1 cellular context compared by ENCODE assay signal in genomic region chr2:3956892-3957291, GRCh38.
TF ChIP-seq lines count a peak whose summit lies in the region.

No MANE protein-coding gene starts in this region.

TF ChIP-seq in HepG2, 621 proteins besides CTCF, POLR2A, EP300 and RAD21 (continued from another document):
- TF ChIP-seq MLXIP (CRISPR knock-in tag; IDR thresholded peaks at IDR 0.05; ENCODE audit: borderline replicate concordance) (no peak), MIER3 (CRISPR knock-in tag; IDR thresholded peaks at IDR 0.05; ENCODE audit: borderline replicate concordance) (no peak), SOX13 (IDR thresholded peaks at IDR 0.05) (no peak), SOX13 (CRISPR knock-in tag; conservative IDR thresholded peaks at IDR 0.05 in 1 of 2, IDR thresholded peaks at IDR 0.05 in 1 of 2) (no peak), RBFOX2 (IDR thresholded peaks at IDR 0.05; ENCODE audit: low read depth, low read length) (no peak)
- TF ChIP-seq, protein P1, sequence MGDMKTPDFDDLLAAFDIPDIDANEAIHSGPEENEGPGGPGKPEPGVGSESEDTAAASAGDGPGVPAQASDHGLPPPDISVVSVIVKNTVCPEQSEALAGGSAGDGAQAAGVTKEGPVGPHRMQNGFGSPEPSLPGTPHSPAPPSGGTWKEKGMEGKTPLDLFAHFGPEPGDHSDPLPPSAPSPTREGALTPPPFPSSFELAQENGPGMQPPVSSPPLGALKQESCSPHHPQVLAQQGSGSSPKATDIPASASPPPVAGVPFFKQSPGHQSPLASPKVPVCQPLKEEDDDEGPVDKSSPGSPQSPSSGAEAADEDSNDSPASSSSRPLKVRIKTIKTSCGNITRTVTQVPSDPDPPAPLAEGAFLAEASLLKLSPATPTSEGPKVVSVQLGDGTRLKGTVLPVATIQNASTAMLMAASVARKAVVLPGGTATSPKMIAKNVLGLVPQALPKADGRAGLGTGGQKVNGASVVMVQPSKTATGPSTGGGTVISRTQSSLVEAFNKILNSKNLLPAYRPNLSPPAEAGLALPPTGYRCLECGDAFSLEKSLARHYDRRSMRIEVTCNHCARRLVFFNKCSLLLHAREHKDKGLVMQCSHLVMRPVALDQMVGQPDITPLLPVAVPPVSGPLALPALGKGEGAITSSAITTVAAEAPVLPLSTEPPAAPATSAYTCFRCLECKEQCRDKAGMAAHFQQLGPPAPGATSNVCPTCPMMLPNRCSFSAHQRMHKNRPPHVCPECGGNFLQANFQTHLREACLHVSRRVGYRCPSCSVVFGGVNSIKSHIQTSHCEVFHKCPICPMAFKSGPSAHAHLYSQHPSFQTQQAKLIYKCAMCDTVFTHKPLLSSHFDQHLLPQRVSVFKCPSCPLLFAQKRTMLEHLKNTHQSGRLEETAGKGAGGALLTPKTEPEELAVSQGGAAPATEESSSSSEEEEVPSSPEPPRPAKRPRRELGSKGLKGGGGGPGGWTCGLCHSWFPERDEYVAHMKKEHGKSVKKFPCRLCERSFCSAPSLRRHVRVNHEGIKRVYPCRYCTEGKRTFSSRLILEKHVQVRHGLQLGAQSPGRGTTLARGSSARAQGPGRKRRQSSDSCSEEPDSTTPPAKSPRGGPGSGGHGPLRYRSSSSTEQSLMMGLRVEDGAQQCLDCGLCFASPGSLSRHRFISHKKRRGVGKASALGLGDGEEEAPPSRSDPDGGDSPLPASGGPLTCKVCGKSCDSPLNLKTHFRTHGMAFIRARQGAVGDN (CRISPR knock-in tag; IDR thresholded peaks at IDR 0.05), result peak; percentile 19; the same call in 1 of the 2 replicates
- TF ChIP-seq, protein P2, sequence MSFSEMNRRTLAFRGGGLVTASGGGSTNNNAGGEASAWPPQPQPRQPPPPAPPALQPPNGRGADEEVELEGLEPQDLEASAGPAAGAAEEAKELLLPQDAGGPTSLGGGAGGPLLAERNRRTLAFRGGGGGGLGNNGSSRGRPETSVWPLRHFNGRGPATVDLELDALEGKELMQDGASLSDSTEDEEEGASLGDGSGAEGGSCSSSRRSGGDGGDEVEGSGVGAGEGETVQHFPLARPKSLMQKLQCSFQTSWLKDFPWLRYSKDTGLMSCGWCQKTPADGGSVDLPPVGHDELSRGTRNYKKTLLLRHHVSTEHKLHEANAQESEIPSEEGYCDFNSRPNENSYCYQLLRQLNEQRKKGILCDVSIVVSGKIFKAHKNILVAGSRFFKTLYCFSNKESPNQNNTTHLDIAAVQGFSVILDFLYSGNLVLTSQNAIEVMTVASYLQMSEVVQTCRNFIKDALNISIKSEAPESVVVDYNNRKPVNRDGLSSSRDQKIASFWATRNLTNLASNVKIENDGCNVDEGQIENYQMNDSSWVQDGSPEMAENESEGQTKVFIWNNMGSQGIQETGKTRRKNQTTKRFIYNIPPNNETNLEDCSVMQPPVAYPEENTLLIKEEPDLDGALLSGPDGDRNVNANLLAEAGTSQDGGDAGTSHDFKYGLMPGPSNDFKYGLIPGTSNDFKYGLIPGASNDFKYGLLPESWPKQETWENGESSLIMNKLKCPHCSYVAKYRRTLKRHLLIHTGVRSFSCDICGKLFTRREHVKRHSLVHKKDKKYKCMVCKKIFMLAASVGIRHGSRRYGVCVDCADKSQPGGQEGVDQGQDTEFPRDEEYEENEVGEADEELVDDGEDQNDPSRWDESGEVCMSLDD (CRISPR knock-in tag; IDR thresholded peaks at IDR 0.05; ENCODE audit: borderline replicate concordance), result no peak
